In the genomic region with DNA sequence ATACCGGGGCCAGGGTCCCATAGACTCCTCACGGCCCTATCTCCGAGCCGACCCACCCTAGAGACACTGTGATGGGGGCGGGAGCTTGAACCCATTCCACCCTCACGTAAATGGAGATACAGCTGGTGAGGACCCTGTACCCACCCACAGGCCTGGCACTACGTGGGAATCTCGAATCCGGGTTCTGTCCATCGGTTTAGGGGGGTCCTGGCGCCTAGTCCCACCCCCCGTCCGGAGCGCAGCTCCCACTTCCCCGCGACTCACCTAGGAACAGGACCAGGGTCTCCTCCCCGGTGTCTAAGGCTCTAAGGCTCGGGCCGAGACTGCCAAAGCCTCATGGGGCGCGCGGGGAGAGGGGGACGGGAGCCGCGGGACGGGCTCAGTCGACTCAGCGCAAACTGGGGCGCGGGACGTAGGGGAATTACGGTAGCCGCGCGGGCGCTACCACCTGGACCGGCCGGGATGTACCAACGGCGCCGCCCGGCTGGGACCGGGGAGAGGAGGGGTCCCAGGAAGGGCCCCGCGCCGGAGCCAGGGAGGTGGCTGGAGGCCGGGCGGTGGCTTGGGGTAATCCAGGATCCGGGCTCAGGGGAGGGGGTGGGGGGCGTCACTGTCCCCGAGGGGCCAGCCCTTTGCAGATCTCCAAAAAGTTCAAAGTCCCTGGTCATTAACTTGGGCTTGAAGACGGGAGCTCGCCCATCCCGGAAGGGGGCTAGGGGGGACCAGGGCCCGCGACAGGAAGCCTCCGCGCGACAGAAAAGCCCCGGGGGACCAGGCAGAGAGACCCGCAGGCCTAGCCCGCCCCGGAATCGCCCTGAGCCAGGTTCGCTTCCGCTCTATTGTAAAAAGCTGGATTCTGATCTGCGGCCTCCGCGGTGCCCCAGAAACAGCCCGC, we compare ENCODE assay signal across 1 cellular context.
A peak's percentile ranks its signal among the peaks of the same experiment; 100 is the strongest.
TF ChIP-seq lines count a peak whose summit lies in the region.

No MANE protein-coding gene starts in this region.

TF ChIP-seq in HepG2, 621 proteins besides CTCF, POLR2A, EP300 and RAD21 (continued from another document and continues in another):
- TF ChIP-seq, protein P1, sequence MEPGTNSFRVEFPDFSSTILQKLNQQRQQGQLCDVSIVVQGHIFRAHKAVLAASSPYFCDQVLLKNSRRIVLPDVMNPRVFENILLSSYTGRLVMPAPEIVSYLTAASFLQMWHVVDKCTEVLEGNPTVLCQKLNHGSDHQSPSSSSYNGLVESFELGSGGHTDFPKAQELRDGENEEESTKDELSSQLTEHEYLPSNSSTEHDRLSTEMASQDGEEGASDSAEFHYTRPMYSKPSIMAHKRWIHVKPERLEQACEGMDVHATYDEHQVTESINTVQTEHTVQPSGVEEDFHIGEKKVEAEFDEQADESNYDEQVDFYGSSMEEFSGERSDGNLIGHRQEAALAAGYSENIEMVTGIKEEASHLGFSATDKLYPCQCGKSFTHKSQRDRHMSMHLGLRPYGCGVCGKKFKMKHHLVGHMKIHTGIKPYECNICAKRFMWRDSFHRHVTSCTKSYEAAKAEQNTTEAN (CRISPR knock-in tag; conservative IDR thresholded peaks at IDR 0.05), result no peak
- TF ChIP-seq CCDC6 (CRISPR knock-in tag; IDR thresholded peaks at IDR 0.05), result no peak
- 0 out of 2 replicates have a peak, but pooled peaks have one; percentile 80 for TF ChIP-seq ZNF34 (CRISPR knock-in tag; IDR thresholded peaks at IDR 0.05; ENCODE audit: borderline replicate concordance)
- no peak for TF ChIP-seq RFXANK (CRISPR knock-in tag; IDR thresholded peaks at IDR 0.05)
- no peak for TF ChIP-seq MED8 (CRISPR knock-in tag; IDR thresholded peaks at IDR 0.05; ENCODE audit: insufficient replicate concordance)
- TF ChIP-seq MZF1 (CRISPR knock-in tag; IDR thresholded peaks at IDR 0.05; ENCODE audit: borderline replicate concordance), result no peak
- TF ChIP-seq ZNF383 (CRISPR knock-in tag; IDR thresholded peaks at IDR 0.05; ENCODE audit: borderline replicate concordance), result no peak
- TF ChIP-seq, protein P2, sequence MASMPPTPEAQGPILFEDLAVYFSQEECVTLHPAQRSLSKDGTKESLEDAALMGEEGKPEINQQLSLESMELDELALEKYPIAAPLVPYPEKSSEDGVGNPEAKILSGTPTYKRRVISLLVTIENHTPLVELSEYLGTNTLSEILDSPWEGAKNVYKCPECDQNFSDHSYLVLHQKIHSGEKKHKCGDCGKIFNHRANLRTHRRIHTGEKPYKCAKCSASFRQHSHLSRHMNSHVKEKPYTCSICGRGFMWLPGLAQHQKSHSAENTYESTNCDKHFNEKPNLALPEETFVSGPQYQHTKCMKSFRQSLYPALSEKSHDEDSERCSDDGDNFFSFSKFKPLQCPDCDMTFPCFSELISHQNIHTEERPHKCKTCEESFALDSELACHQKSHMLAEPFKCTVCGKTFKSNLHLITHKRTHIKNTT (CRISPR knock-in tag; IDR thresholded peaks at IDR 0.05), result no peak
- no peak for TF ChIP-seq KLF9 (CRISPR knock-in tag; IDR thresholded peaks at IDR 0.05; ENCODE audit: low read depth)
- TF ChIP-seq ZNF672 (CRISPR knock-in tag; IDR thresholded peaks at IDR 0.05), result no peak
- TF ChIP-seq KDM5B (CRISPR knock-in tag; IDR thresholded peaks at IDR 0.05; ENCODE audit: borderline replicate concordance), result peak; percentile 75; the same call in 1 of the 2 replicates
- TF ChIP-seq PHF21A (CRISPR knock-in tag; IDR thresholded peaks at IDR 0.05), result peak; percentile 55; the same call in 1 of the 2 replicates
- TF ChIP-seq ZNF460 (CRISPR knock-in tag; IDR thresholded peaks at IDR 0.05; ENCODE audit: borderline replicate concordance), result no peak
- no peak for TF ChIP-seq ZSCAN9 (CRISPR knock-in tag; IDR thresholded peaks at IDR 0.05; ENCODE audit: borderline replicate concordance)
- peak; percentile 41; the same call in 1 of the 2 replicates for TF ChIP-seq POLR2AphosphoS5 (IDR thresholded peaks at IDR 0.05; ENCODE audit: low read depth, low read length)
- no peak for TF ChIP-seq MAZ (IDR thresholded peaks at IDR 0.05; ENCODE audit: borderline replicate concordance, low read depth, low read length)
- TF ChIP-seq MAZ (CRISPR knock-in tag; IDR thresholded peaks at IDR 0.05; ENCODE audit: low read depth), result no peak
- TF ChIP-seq, protein P3, sequence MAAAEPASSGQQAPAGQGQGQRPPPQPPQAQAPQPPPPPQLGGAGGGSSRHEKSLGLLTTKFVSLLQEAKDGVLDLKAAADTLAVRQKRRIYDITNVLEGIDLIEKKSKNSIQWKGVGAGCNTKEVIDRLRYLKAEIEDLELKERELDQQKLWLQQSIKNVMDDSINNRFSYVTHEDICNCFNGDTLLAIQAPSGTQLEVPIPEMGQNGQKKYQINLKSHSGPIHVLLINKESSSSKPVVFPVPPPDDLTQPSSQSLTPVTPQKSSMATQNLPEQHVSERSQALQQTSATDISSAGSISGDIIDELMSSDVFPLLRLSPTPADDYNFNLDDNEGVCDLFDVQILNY (CRISPR knock-in tag; conservative IDR thresholded peaks at IDR 0.05), result no peak
- TF ChIP-seq SSRP1 (CRISPR knock-in tag; IDR thresholded peaks at IDR 0.05), result no peak
- no peak for TF ChIP-seq CEBPB (IDR thresholded peaks at IDR 0.05; ENCODE audit: borderline replicate concordance, low read depth, low read length)
- no peak for TF ChIP-seq ZNF841 (CRISPR knock-in tag; IDR thresholded peaks at IDR 0.05; ENCODE audit: borderline replicate concordance)
- no peak for TF ChIP-seq SRSF4 (IDR thresholded peaks at IDR 0.05; ENCODE audit: low read depth, low read length, poor library complexity, severe bottlenecking)
- no peak for TF ChIP-seq SAFB2 (CRISPR knock-in tag; IDR thresholded peaks at IDR 0.05; ENCODE audit: borderline replicate concordance, low read depth)
- TF ChIP-seq JUN (CRISPR knock-in tag; IDR thresholded peaks at IDR 0.05), result no peak
- no peak for TF ChIP-seq ZBTB42 (CRISPR knock-in tag; IDR thresholded peaks at IDR 0.05)
- TF ChIP-seq PHF20 (CRISPR knock-in tag; IDR thresholded peaks at IDR 0.05), result no peak
- TF ChIP-seq, protein P4, sequence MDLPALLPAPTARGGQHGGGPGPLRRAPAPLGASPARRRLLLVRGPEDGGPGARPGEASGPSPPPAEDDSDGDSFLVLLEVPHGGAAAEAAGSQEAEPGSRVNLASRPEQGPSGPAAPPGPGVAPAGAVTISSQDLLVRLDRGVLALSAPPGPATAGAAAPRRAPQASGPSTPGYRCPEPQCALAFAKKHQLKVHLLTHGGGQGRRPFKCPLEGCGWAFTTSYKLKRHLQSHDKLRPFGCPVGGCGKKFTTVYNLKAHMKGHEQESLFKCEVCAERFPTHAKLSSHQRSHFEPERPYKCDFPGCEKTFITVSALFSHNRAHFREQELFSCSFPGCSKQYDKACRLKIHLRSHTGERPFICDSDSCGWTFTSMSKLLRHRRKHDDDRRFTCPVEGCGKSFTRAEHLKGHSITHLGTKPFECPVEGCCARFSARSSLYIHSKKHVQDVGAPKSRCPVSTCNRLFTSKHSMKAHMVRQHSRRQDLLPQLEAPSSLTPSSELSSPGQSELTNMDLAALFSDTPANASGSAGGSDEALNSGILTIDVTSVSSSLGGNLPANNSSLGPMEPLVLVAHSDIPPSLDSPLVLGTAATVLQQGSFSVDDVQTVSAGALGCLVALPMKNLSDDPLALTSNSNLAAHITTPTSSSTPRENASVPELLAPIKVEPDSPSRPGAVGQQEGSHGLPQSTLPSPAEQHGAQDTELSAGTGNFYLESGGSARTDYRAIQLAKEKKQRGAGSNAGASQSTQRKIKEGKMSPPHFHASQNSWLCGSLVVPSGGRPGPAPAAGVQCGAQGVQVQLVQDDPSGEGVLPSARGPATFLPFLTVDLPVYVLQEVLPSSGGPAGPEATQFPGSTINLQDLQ (CRISPR knock-in tag; IDR thresholded peaks at IDR 0.05), result no peak
- TF ChIP-seq HMG20B (CRISPR knock-in tag; conservative IDR thresholded peaks at IDR 0.05), result no peak
- TF ChIP-seq, protein P5, sequence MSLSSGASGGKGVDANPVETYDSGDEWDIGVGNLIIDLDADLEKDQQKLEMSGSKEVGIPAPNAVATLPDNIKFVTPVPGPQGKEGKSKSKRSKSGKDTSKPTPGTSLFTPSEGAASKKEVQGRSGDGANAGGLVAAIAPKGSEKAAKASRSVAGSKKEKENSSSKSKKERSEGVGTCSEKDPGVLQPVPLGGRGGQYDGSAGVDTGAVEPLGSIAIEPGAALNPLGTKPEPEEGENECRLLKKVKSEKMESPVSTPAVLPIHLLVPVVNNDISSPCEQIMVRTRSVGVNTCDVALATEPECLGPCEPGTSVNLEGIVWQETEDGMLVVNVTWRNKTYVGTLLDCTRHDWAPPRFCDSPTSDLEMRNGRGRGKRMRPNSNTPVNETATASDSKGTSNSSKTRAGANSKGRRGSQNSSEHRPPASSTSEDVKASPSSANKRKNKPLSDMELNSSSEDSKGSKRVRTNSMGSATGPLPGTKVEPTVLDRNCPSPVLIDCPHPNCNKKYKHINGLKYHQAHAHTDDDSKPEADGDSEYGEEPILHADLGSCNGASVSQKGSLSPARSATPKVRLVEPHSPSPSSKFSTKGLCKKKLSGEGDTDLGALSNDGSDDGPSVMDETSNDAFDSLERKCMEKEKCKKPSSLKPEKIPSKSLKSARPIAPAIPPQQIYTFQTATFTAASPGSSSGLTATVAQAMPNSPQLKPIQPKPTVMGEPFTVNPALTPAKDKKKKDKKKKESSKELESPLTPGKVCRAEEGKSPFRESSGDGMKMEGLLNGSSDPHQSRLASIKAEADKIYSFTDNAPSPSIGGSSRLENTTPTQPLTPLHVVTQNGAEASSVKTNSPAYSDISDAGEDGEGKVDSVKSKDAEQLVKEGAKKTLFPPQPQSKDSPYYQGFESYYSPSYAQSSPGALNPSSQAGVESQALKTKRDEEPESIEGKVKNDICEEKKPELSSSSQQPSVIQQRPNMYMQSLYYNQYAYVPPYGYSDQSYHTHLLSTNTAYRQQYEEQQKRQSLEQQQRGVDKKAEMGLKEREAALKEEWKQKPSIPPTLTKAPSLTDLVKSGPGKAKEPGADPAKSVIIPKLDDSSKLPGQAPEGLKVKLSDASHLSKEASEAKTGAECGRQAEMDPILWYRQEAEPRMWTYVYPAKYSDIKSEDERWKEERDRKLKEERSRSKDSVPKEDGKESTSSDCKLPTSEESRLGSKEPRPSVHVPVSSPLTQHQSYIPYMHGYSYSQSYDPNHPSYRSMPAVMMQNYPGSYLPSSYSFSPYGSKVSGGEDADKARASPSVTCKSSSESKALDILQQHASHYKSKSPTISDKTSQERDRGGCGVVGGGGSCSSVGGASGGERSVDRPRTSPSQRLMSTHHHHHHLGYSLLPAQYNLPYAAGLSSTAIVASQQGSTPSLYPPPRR (CRISPR knock-in tag; IDR thresholded peaks at IDR 0.05; ENCODE audit: borderline replicate concordance), result peak; percentile 36; the same call in 1 of the 2 replicates
- TF ChIP-seq ZNF33B (CRISPR knock-in tag; IDR thresholded peaks at IDR 0.05), result no peak
- TF ChIP-seq, protein P6, sequence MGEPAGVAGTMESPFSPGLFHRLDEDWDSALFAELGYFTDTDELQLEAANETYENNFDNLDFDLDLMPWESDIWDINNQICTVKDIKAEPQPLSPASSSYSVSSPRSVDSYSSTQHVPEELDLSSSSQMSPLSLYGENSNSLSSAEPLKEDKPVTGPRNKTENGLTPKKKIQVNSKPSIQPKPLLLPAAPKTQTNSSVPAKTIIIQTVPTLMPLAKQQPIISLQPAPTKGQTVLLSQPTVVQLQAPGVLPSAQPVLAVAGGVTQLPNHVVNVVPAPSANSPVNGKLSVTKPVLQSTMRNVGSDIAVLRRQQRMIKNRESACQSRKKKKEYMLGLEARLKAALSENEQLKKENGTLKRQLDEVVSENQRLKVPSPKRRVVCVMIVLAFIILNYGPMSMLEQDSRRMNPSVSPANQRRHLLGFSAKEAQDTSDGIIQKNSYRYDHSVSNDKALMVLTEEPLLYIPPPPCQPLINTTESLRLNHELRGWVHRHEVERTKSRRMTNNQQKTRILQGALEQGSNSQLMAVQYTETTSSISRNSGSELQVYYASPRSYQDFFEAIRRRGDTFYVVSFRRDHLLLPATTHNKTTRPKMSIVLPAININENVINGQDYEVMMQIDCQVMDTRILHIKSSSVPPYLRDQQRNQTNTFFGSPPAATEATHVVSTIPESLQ (CRISPR knock-in tag; conservative IDR thresholded peaks at IDR 0.05), result no peak
- TF ChIP-seq, protein P7, sequence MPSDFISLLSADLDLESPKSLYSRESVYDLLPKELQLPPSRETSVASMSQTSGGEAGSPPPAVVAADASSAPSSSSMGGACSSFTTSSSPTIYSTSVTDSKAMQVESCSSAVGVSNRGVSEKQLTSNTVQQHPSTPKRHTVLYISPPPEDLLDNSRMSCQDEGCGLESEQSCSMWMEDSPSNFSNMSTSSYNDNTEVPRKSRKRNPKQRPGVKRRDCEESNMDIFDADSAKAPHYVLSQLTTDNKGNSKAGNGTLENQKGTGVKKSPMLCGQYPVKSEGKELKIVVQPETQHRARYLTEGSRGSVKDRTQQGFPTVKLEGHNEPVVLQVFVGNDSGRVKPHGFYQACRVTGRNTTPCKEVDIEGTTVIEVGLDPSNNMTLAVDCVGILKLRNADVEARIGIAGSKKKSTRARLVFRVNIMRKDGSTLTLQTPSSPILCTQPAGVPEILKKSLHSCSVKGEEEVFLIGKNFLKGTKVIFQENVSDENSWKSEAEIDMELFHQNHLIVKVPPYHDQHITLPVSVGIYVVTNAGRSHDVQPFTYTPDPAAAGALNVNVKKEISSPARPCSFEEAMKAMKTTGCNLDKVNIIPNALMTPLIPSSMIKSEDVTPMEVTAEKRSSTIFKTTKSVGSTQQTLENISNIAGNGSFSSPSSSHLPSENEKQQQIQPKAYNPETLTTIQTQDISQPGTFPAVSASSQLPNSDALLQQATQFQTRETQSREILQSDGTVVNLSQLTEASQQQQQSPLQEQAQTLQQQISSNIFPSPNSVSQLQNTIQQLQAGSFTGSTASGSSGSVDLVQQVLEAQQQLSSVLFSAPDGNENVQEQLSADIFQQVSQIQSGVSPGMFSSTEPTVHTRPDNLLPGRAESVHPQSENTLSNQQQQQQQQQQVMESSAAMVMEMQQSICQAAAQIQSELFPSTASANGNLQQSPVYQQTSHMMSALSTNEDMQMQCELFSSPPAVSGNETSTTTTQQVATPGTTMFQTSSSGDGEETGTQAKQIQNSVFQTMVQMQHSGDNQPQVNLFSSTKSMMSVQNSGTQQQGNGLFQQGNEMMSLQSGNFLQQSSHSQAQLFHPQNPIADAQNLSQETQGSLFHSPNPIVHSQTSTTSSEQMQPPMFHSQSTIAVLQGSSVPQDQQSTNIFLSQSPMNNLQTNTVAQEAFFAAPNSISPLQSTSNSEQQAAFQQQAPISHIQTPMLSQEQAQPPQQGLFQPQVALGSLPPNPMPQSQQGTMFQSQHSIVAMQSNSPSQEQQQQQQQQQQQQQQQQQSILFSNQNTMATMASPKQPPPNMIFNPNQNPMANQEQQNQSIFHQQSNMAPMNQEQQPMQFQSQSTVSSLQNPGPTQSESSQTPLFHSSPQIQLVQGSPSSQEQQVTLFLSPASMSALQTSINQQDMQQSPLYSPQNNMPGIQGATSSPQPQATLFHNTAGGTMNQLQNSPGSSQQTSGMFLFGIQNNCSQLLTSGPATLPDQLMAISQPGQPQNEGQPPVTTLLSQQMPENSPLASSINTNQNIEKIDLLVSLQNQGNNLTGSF (CRISPR knock-in tag; IDR thresholded peaks at IDR 0.05), result no peak
- no peak for TF ChIP-seq NFYC (CRISPR knock-in tag; IDR thresholded peaks at IDR 0.05)
- no peak for TF ChIP-seq ZNF850 (CRISPR knock-in tag; conservative IDR thresholded peaks at IDR 0.05)
- no peak for TF ChIP-seq MAFG (CRISPR knock-in tag; IDR thresholded peaks at IDR 0.05)
- no peak for TF ChIP-seq ZFP37 (CRISPR knock-in tag; IDR thresholded peaks at IDR 0.05; ENCODE audit: borderline replicate concordance)
- TF ChIP-seq, protein P8, sequence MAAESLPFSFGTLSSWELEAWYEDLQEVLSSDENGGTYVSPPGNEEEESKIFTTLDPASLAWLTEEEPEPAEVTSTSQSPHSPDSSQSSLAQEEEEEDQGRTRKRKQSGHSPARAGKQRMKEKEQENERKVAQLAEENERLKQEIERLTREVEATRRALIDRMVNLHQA (CRISPR knock-in tag; IDR thresholded peaks at IDR 0.05), result no peak
- TF ChIP-seq SNAI1 (CRISPR knock-in tag; IDR thresholded peaks at IDR 0.05; ENCODE audit: borderline replicate concordance), result no peak
- peak; percentile 73; the same call in 1 of the 2 replicates for TF ChIP-seq EED (CRISPR knock-in tag; IDR thresholded peaks at IDR 0.05)
- no peak for TF ChIP-seq HNRNPL (IDR thresholded peaks at IDR 0.05; ENCODE audit: low read depth, low read length)
- TF ChIP-seq ARNTL (CRISPR knock-in tag; IDR thresholded peaks at IDR 0.05), result peak; percentile 69
